ENCODE assay signal across 26 cellular contexts in genomic region chr12:71169286-71169685, GRCh38.
"Had no signal": no experiment of that assay in that cellular context is flagged by ENCODE, and none has a peak within 500 bp of the region (broad histone marks: within the 10 kb centered on the region; RNA-seq: fewer than 3 reads in every experiment).

No MANE protein-coding gene starts in this region.

- ATAC-seq: stimulated activated effector memory CD8-positive, alpha-beta T cell treated with anti-CD3 and anti-CD28 coated beads, Interleukin-12 subunit alpha, Interleukin-12 subunit beta, amount 100 ng/mL, for 72 hours; stimulated activated memory B cell treated with anti-CD40 and anti-IgM and Interleukin-4, amounts not matched to agents 10 μg/mL and 1 μg/mL and 100 μg/mL, for 72 hours; stimulated activated naive B cell treated with anti-CD40 and anti-IgM and Interleukin-4, amounts not matched to agents 10 μg/mL and 1 μg/mL and 100 μg/mL, for 72 hours; stimulated activated naive CD8-positive, alpha-beta T cell treated with anti-CD3 and anti-CD28 coated beads, Interleukin-15, amount 100 ng/mL, for 72 hours; stimulated activated naive CD8-positive, alpha-beta T cell treated with anti-CD3 and anti-CD28 coated beads, Interleukin-15, Interleukin-2, amounts not matched to agents 100 U/mL and 50 U/mL, for 24 hours; upper lobe of right lung had no signal

- H3K4me1 ChIP-seq: suprapubic skin, testis, uterus, vagina had no signal

- H3K9me3 ChIP-seq: suprapubic skin, testis, thoracic aorta, thyroid gland, tibial artery, transverse colon, upper lobe of left lung, upper lobe of right lung, uterus, vagina had no signal

- H3K27me3 ChIP-seq: stomach, suprapubic skin, testis, thyroid gland, tibial artery, tibial nerve, transverse colon, upper lobe of left lung, upper lobe of right lung, uterus, vagina had no signal

- DNase-seq: stimulated activated CD4-positive, alpha-beta T cell treated with anti-CD3 and anti-CD28 coated beads, Interleukin-2, amount 100 ng/mL, for 48 hours; stimulated activated CD4-positive, alpha-beta T cell treated with anti-CD3 and anti-CD28 coated beads, Interleukin-4, amount 100 ng/mL, for 1 hour; stimulated activated CD4-positive, alpha-beta T cell treated with anti-CD3 and anti-CD28 coated beads, Interleukin-4, amount 100 ng/mL, for 24 hours; stimulated activated CD4-positive, alpha-beta T cell treated with anti-CD3 and anti-CD28 coated beads, Interleukin-4, amount 100 ng/mL, for 4 hours; stimulated activated CD8-positive, alpha-beta memory T cell treated with anti-CD3 and anti-CD28 coated beads, Interleukin-4, amount 100 ng/mL, for 48 hours; stimulated activated naive B cell treated with anti-CD40 and anti-IgM and Interleukin-4, amounts not matched to agents 10 μg/mL and 1 μg/mL and 100 μg/mL, for 72 hours; stimulated activated naive CD4-positive, alpha-beta T cell; stimulated activated naive CD4-positive, alpha-beta T cell treated with Interleukin-2 at 50 U/mL for 16 hours; stimulated activated naive CD8-positive, alpha-beta T cell treated with anti-CD3 and anti-CD28 coated beads, Interleukin-15, amount 100 ng/mL, for 72 hours; stimulated activated naive CD8-positive, alpha-beta T cell treated with anti-CD3 and anti-CD28 coated beads, Interleukin-15, Interleukin-2, amounts not matched to agents 100 U/mL and 50 U/mL, for 24 hours; stomach; substantia nigra; testis; thyroid gland; tibial artery; transverse colon; trophoblast cell; upper lobe of left lung; upper lobe of right lung; uterus had no signal

- H3K4me3 ChIP-seq: stomach, suprapubic skin, testis, thoracic aorta, thyroid gland, tibial artery, tibial nerve, transverse colon, upper lobe of left lung, upper lobe of right lung, uterus, vagina had no signal

- H3K36me3 ChIP-seq: stomach, suprapubic skin, thoracic aorta, thyroid gland, tibial artery, tibial nerve, transverse colon, upper lobe of left lung, upper lobe of right lung, uterus, vagina had no signal
